16 cellular contexts compared by ENCODE assay signal in the genomic region with DNA sequence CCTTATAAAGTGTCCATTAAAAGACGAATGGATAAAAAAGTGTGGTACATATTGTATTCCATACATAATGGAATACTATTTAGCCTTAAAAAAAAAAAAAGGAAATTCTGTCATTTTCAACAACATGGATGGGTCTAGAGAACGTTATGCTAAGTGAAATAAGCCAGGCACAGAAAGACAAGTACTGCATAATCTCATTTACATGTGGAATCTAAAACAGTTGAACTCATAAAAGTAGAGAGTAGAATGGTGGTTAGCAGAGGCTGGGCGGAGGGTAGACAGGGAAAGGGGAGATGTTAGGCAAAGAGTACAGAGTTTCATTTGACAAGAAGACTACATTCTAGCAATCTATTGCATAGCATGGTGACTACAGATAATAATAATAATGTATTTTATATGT. TPM values are rescaled to one million over a fixed set of nuclear protein-coding genes. Genes with fewer than 3 reads are reported as not detected.
DNase-seq lines count a peak whose midpoint lies in the region; ATAC-seq and TF ChIP-seq lines count a peak whose summit lies in the region.
"Had no signal": no experiment of that assay in that cellular context is flagged by ENCODE, and none has a peak within 500 bp of the region (broad histone marks: within the 10 kb centered on the region; RNA-seq: fewer than 3 reads in every experiment).

No MANE protein-coding gene starts in this region.

- H3K9me3 ChIP-seq in CD8-positive, alpha-beta T cell (ENCODE audit: low read length), result no peaks in the 10 kb centered on the region
- H3K9me3 ChIP-seq: vagina had no signal

- no peak overlapping the region for H3K4me3 ChIP-seq in CD8-positive, alpha-beta T cell (ENCODE audit: low read depth, low read length)
- no peak overlapping the region for H3K4me3 ChIP-seq in HL-60 (replicated peaks; ENCODE audit: insufficient read depth, low read length)
- H3K4me3 ChIP-seq: vagina had no signal

- POLR2A ChIA-PET in CD8-positive, alpha-beta T cell (lab: Charles Lee), result no interaction called here
- POLR2A ChIA-PET in activated naive CD8-positive, alpha-beta T cell treated with anti-CD3 and anti-CD28 coated beads, Interleukin-2, amount 10 ng/mL, durations not matched to agents 7 days and 5 days (lab: Charles Lee), result no interaction called here
- POLR2A ChIA-PET in naive thymus-derived CD8-positive, alpha-beta T cell (lab: Charles Lee), result interaction anchor here (1.6 kb wide), 1 partner anchor 14 kb away, joined by 4 read pairs; no protein-coding TSS in a partner anchor

- TF ChIP-seq CTCF in CD8-positive, alpha-beta T cell (IDR thresholded peaks at IDR 0.05), result no peak
- no peak for TF ChIP-seq CTCF in HL-60 (IDR thresholded peaks at IDR 0.05; ENCODE audit: insufficient read depth, low read length)

- no peak overlapping the region for H3K27ac Mint-ChIP-seq in CD8-positive, alpha-beta T cell
- peak overlapping the region; percentile 28 for H3K27ac Mint-ChIP-seq in activated naive CD8-positive, alpha-beta T cell treated with anti-CD3 and anti-CD28 coated beads, Interleukin-2, amount 10 ng/mL, durations not matched to agents 7 days and 5 days
- peak overlapping the region in 4 of 10 donors; percentile 23 to 66 (median 37) for H3K27ac Mint-ChIP-seq in naive thymus-derived CD8-positive, alpha-beta T cell

- CTCF ChIA-PET in CD8-positive, alpha-beta T cell (lab: Charles Lee), result no interaction called here

- intact Hi-C loops in CD8-positive, alpha-beta T cell (cut with DNase I, micrococcal nuclease), result loop anchor here (5.0 to 10.0 kb wide), 2 partner anchors 159 to 278 kb away; partner anchors contain the start of gene TARS2 (in 1 of the 2)

- H3K9me3 Mint-ChIP-seq in CD8-positive, alpha-beta T cell, result no peaks in the 10 kb centered on the region
- no peaks in the 10 kb centered on the region for H3K9me3 Mint-ChIP-seq in activated naive CD8-positive, alpha-beta T cell treated with anti-CD3 and anti-CD28 coated beads, Interleukin-2, amount 10 ng/mL, durations not matched to agents 7 days and 5 days
- H3K9me3 Mint-ChIP-seq in naive thymus-derived CD8-positive, alpha-beta T cell, result peaks cover 0 to 4% (median 0%) of the 10 kb centered on the region in 9 donors

- H3K27me3 ChIP-seq in CD8-positive, alpha-beta T cell (ENCODE audit: insufficient read depth, low read length), result no peaks in the 10 kb centered on the region
- H3K27me3 ChIP-seq in HL-60 (ENCODE audit: insufficient read depth, poor library complexity, severe bottlenecking), result no peaks in the 10 kb centered on the region
- H3K27me3 ChIP-seq: heart left ventricle, vagina had no signal

- H3K4me1 Mint-ChIP-seq in CD8-positive, alpha-beta T cell (ENCODE audit: low read depth), result peaks cover 52% of the 10 kb centered on the region
- H3K4me1 Mint-ChIP-seq in activated naive CD8-positive, alpha-beta T cell treated with anti-CD3 and anti-CD28 coated beads, Interleukin-2, amount 10 ng/mL, durations not matched to agents 7 days and 5 days, result peaks cover 26% of the 10 kb centered on the region
- H3K4me1 Mint-ChIP-seq in naive thymus-derived CD8-positive, alpha-beta T cell, result peaks cover 16 to 67% (median 45%) of the 10 kb centered on the region in 4 donors

- H3K27ac ChIP-seq in CD8-positive, alpha-beta T cell (ENCODE audit: low read depth, low read length), result no peak overlapping the region
- H3K27ac ChIP-seq in HL-60 (replicated peaks), result 0 out of 2 replicates have a peak overlapping the region, but pooled peaks have one; percentile 13
- H3K27ac ChIP-seq: vagina had no signal

- no peaks in the 10 kb centered on the region for H3K27me3 Mint-ChIP-seq in CD8-positive, alpha-beta T cell (ENCODE audit: low read depth)
- H3K27me3 Mint-ChIP-seq in activated naive CD8-positive, alpha-beta T cell treated with anti-CD3 and anti-CD28 coated beads, Interleukin-2, amount 10 ng/mL, durations not matched to agents 7 days and 5 days, result no peaks in the 10 kb centered on the region
- no peaks in the 10 kb centered on the region for H3K27me3 Mint-ChIP-seq in naive thymus-derived CD8-positive, alpha-beta T cell

- H3K36me3 ChIP-seq in CD8-positive, alpha-beta T cell (ENCODE audit: insufficient read depth, low read length), result no peaks in the 10 kb centered on the region
- H3K36me3 ChIP-seq: vagina had no signal

- peak overlapping the region; percentile 26 for H3K4me3 Mint-ChIP-seq in CD8-positive, alpha-beta T cell
- peak overlapping the region; percentile 25 for H3K4me3 Mint-ChIP-seq in activated naive CD8-positive, alpha-beta T cell treated with anti-CD3 and anti-CD28 coated beads, Interleukin-2, amount 10 ng/mL, durations not matched to agents 7 days and 5 days
- peak overlapping the region in 9 of 10 donors; percentile 30 to 85 (median 60) for H3K4me3 Mint-ChIP-seq in naive thymus-derived CD8-positive, alpha-beta T cell

- H3K4me1 ChIP-seq in CD8-positive, alpha-beta T cell (ENCODE audit: insufficient read depth, low read length), result peaks cover 25% of the 10 kb centered on the region

- no peak for DNase-seq in CD8-positive, alpha-beta T cell
- DNase-seq in HL-60 (ENCODE audit: low read depth in 1 of 2, low spot score in 1 of 2) (no peak), NCI-H510A (lab: John Stamatoyannopoulos, UW) (no peak)
- DNase-seq in activated naive CD8-positive, alpha-beta T cell treated with anti-CD3 and anti-CD28 coated beads, Interleukin-2, amount 10 ng/mL, durations not matched to agents 7 days and 5 days, result no peak
- DNase-seq in naive thymus-derived CD8-positive, alpha-beta T cell, result no peak
- DNase-seq in activated CD4-positive, alpha-beta T cell treated with anti-CD3 and anti-CD28 coated beads, Interleukin-2, amount 50 U/mL, for 1 hour, result no peak
- DNase-seq: activated gamma-delta T cell, aorta, GDM1, heart left ventricle, left ventricle myocardium superior, NCI-H774, posterior cingulate gyrus had no signal

- H3K36me3 Mint-ChIP-seq in CD8-positive, alpha-beta T cell, result peaks cover 44% of the 10 kb centered on the region
- H3K36me3 Mint-ChIP-seq in activated naive CD8-positive, alpha-beta T cell treated with anti-CD3 and anti-CD28 coated beads, Interleukin-2, amount 10 ng/mL, durations not matched to agents 7 days and 5 days, result peaks cover 37% of the 10 kb centered on the region
- peaks cover 0 to 34% (median 23%) of the 10 kb centered on the region in 3 donors for H3K36me3 Mint-ChIP-seq in naive thymus-derived CD8-positive, alpha-beta T cell

- ATAC-seq in CD8-positive, alpha-beta T cell, result no peak
- no peak for ATAC-seq in activated naive CD8-positive, alpha-beta T cell treated with anti-CD3 and anti-CD28 coated beads, Interleukin-2, amount 10 ng/mL, durations not matched to agents 7 days and 5 days (ENCODE audit: low read depth)
- no peak for ATAC-seq in naive thymus-derived CD8-positive, alpha-beta T cell
- no peak for ATAC-seq in GM21786 (IDR thresholded peaks at IDR 0.05; ENCODE audit: unreplicated experiment)
- ATAC-seq: heart left ventricle, left ventricle myocardium superior had no signal

RNA-seq across cellular contexts. Expression of gene CTSS, which starts 2.6 kb away (rescaled TPM):
- 10 to 100 TPM; 58.3 to 63.0 TPM for total RNA-seq in CD8-positive, alpha-beta T cell
- 100 to 1,000 TPM; 104 to 106 TPM for total RNA-seq in activated naive CD8-positive, alpha-beta T cell treated with anti-CD3 and anti-CD28 coated beads, Interleukin-2, amount 10 ng/mL, durations not matched to agents 7 days and 5 days
- 10 to 100 TPM; 69.3 to 72.5 TPM for total RNA-seq in naive thymus-derived CD8-positive, alpha-beta T cell
- polyA plus RNA-seq in naive thymus-derived CD8-positive, alpha-beta T cell, result 100 to 1,000 TPM; 111 to 137 (median 113) TPM

RNA-seq across cellular contexts. Expression of gene HORMAD1, which starts 42.3 kb away (rescaled TPM):
- total RNA-seq in CD8-positive, alpha-beta T cell, result not detected
- under 1 TPM; 0.62 to 0.69 TPM for total RNA-seq in activated naive CD8-positive, alpha-beta T cell treated with anti-CD3 and anti-CD28 coated beads, Interleukin-2, amount 10 ng/mL, durations not matched to agents 7 days and 5 days
- under 1 TPM; 0.73 to 0.74 TPM for total RNA-seq in naive thymus-derived CD8-positive, alpha-beta T cell
- under 1 TPM in 1 of 3 donors, not detected in 2; 0.64 TPM for polyA plus RNA-seq in naive thymus-derived CD8-positive, alpha-beta T cell
- total RNA-seq: HT-29 had no signal
- polyA plus RNA-seq: aorta, heart left ventricle had no signal

RNA-seq across cellular contexts. Expression of gene CTSK, which starts 45.0 kb away (rescaled TPM):
- total RNA-seq in CD8-positive, alpha-beta T cell, result 10 to 100 TPM; 10.7 to 10.8 TPM
- 1 to 10 TPM; 6.7 to 9.4 TPM for total RNA-seq in activated naive CD8-positive, alpha-beta T cell treated with anti-CD3 and anti-CD28 coated beads, Interleukin-2, amount 10 ng/mL, durations not matched to agents 7 days and 5 days
- 10 to 100 TPM in 1 of 2 experiments, 1 to 10 TPM in 1; 9.0 to 11.1 TPM for total RNA-seq in naive thymus-derived CD8-positive, alpha-beta T cell
- polyA plus RNA-seq in naive thymus-derived CD8-positive, alpha-beta T cell, result under 1 TPM in 2 of 3 donors, not detected in 1; 0.21 to 0.84 TPM
